Comparison of ENCODE assay signal across 26 cellular contexts in genomic region chr3:1191061-1191460, GRCh38.
"Had no signal": no experiment of that assay in that cellular context is flagged by ENCODE, and none has a peak within 500 bp of the region (broad histone marks: within the 10 kb centered on the region; RNA-seq: fewer than 3 reads in every experiment).

No MANE protein-coding gene starts in this region.

- H3K27ac ChIP-seq: adrenal gland, ascending aorta, breast epithelium, esophagus muscularis mucosa, gastrocnemius medialis, heart left ventricle, left ventricle myocardium inferior, pancreas, prostate gland, sigmoid colon, uterus had no signal

- H3K27me3 ChIP-seq: adrenal gland, ascending aorta, breast epithelium, esophagus muscularis mucosa, gastrocnemius medialis, heart left ventricle, pancreas, sigmoid colon, uterus had no signal

- H3K9me3 ChIP-seq: adrenal gland, ascending aorta, breast epithelium, esophagus muscularis mucosa, gastrocnemius medialis, heart left ventricle, left ventricle myocardium inferior, pancreas, prostate gland, sigmoid colon, uterus had no signal

- DNase-seq: activated CD4-positive, alpha-beta T cell treated with anti-CD3 and anti-CD28 coated beads for 36 hours; activated CD4-positive, CD25-positive, alpha-beta regulatory T cell; activated CD8-positive, alpha-beta T cell treated with anti-CD3 and anti-CD28 coated beads, Interleukin-2, amount 10 ng/mL, durations not matched to agents 7 days and 5 days; activated effector memory CD4-positive, alpha-beta T cell treated with Interleukin-2 at 50 U/mL for 16 hours; activated naive CD4-positive, alpha-beta T cell treated with anti-CD3 and anti-CD28 coated beads for 36 hours; activated naive CD8-positive, alpha-beta T cell treated with anti-CD3 and anti-CD28 coated beads for 36 hours; activated T-cell treated with anti-CD3 and anti-CD28 coated beads for 4 hours; adrenal gland; central memory CD4-positive, alpha-beta T cell; dermis blood vessel endothelial cell; effector CD4-positive, alpha-beta T cell; gastrocnemius medialis; heart left ventricle; left ventricle myocardium inferior; naive thymus-derived CD4-positive, alpha-beta T cell; pancreas; sigmoid colon; small intestine; stimulated activated CD4-positive, alpha-beta T cell treated with anti-CD3 and anti-CD28 coated beads, Interleukin-4, amount 100 ng/mL, for 24 hours; substantia nigra; T-cell; uterus had no signal

- H3K36me3 ChIP-seq: adrenal gland, ascending aorta, breast epithelium, esophagus muscularis mucosa, gastrocnemius medialis, heart left ventricle, left ventricle myocardium inferior, pancreas, prostate gland, sigmoid colon, uterus had no signal

- H3K4me1 ChIP-seq: ascending aorta, breast epithelium, esophagus muscularis mucosa, gastrocnemius medialis, heart left ventricle, left ventricle myocardium inferior, pancreas, prostate gland, uterus had no signal

- FAIRE-seq: pancreas, small intestine had no signal

- H3K4me3 ChIP-seq: adrenal gland, ascending aorta, breast epithelium, esophagus muscularis mucosa, gastrocnemius medialis, heart left ventricle, left ventricle myocardium inferior, pancreas, prostate gland, sigmoid colon, uterus had no signal
